ENCODE assay signal across 20 cellular contexts in the genomic region with DNA sequence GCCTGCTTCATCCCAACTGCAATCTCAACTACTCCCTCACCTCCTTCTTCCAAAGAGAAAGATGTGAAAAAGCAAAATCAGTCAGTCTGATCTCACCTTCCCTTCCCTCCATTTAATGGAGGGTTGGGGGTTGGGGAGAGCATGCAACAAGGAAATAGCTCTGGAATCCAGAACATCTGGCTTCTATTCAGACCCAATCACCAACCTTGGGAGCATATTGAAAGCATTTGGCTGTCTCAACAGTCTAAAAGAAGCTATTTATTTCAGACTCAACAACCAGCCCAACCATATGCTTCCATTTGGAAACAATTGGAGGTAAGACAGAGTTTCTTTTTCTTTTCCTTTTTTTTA.
DNase-seq lines count a peak whose midpoint lies in the region; ATAC-seq and TF ChIP-seq lines count a peak whose summit lies in the region.
"Had no signal": no experiment of that assay in that cellular context is flagged by ENCODE, and none has a peak within 500 bp of the region (broad histone marks: within the 10 kb centered on the region; RNA-seq: fewer than 3 reads in every experiment).

No MANE protein-coding gene starts in this region.

- no peak for TF ChIP-seq CTCF in gastroesophageal sphincter (IDR thresholded peaks at IDR 0.05)

- TF ChIP-seq POLR2A in gastroesophageal sphincter (IDR thresholded peaks at IDR 0.05), result no peak

- no peak overlapping the region for H3K27ac ChIP-seq in BLaER1 treated with 17β-estradiol and CSF1 and Interleukin-3, amounts not matched to agents 10 nM and 100 nM
- H3K27ac ChIP-seq in gastroesophageal sphincter, result no peak overlapping the region
- H3K27ac ChIP-seq: ovary, RWPE1 had no signal

- DNase-seq in NCI-H524 (lab: John Stamatoyannopoulos, UW) (peak; percentile 72 to 83), fibroblast of gingiva (ENCODE audit: low read depth) (peak; percentile 23), COLO829 (ENCODE audit: low spot score) (no peak), HT-29 (ENCODE audit: low spot score) (no peak)
- DNase-seq: activated CD4-positive, CD25-positive, alpha-beta regulatory T cell treated with anti-CD3 and anti-CD28 coated beads, Interleukin-2, amount 50 U/mL, for 72 hours; activated naive CD8-positive, alpha-beta T cell treated with anti-CD3 and anti-CD28 coated beads, Interleukin-2, amount 10 ng/mL, durations not matched to agents 7 days and 5 days; CD4-positive, CD25-positive, alpha-beta regulatory T cell; cerebellar nuclear complex; EL; erythroblast; HFFc6; MG63; NCI-H748 treated with DMSO at 0.1 percent for 48 hours; ovary; T-helper 17 cell had no signal

- H3K9me3 ChIP-seq in BLaER1 treated with 17β-estradiol and CSF1 and Interleukin-3, amounts not matched to agents 10 nM and 100 nM (replicated peaks in 1 of 11), result peaks cover 0 to 5% (median 0%) of the 10 kb centered on the region in 11 experiments; a peak in 2 of 22 replicates
- H3K9me3 ChIP-seq in neuron (ENCODE audit: low read length) (no peaks in the 10 kb centered on the region), gastroesophageal sphincter (no peaks in the 10 kb centered on the region)
- H3K9me3 ChIP-seq: ovary had no signal

- peak overlapping the region in 10 of 11 experiments; percentile 15 to 67 (median 32); a peak in 16 of 22 replicates for H3K4me2 ChIP-seq in BLaER1 treated with 17β-estradiol and CSF1 and Interleukin-3, amounts not matched to agents 10 nM and 100 nM

- no peaks in the 10 kb centered on the region for H3K36me3 ChIP-seq in BLaER1 treated with 17β-estradiol and CSF1 and Interleukin-3, amounts not matched to agents 10 nM and 100 nM
- no peaks in the 10 kb centered on the region for H3K36me3 ChIP-seq in neuron (ENCODE audit: insufficient read depth, low read length)
- no peaks in the 10 kb centered on the region for H3K36me3 ChIP-seq in gastroesophageal sphincter
- H3K36me3 ChIP-seq: MG63, ovary had no signal

- H3K27me3 ChIP-seq in BLaER1 treated with 17β-estradiol and CSF1 and Interleukin-3, amounts not matched to agents 10 nM and 100 nM, result no peaks in the 10 kb centered on the region
- H3K27me3 ChIP-seq in neuron (ENCODE audit: insufficient read depth, low read length) (no peaks in the 10 kb centered on the region), gastroesophageal sphincter (no peaks in the 10 kb centered on the region)
- H3K27me3 ChIP-seq: MG63, ovary had no signal

- H3K4me3 ChIP-seq in BLaER1 treated with 17β-estradiol and CSF1 and Interleukin-3, amounts not matched to agents 10 nM and 100 nM, result no peak overlapping the region
- H3K4me3 ChIP-seq in neuron (ENCODE audit: low read length) (peak overlapping the region; percentile 41), gastroesophageal sphincter (no peak overlapping the region)
- H3K4me3 ChIP-seq: MG63, ovary had no signal

- H3K9ac ChIP-seq in BLaER1 treated with 17β-estradiol and CSF1 and Interleukin-3, amounts not matched to agents 10 nM and 100 nM, result no peak overlapping the region

- H3K4me1 ChIP-seq in BLaER1 treated with 17β-estradiol and CSF1 and Interleukin-3, amounts not matched to agents 10 nM and 100 nM, result peaks cover 4 to 16% (median 11%) of the 10 kb centered on the region in 10 experiments; a peak in 18 of 20 replicates
- peaks cover 21% of the 10 kb centered on the region for H3K4me1 ChIP-seq in neuron (ENCODE audit: insufficient read depth, low read length)
- no peaks in the 10 kb centered on the region for H3K4me1 ChIP-seq in gastroesophageal sphincter

- TF ChIP-seq EP300 in gastroesophageal sphincter (IDR thresholded peaks at IDR 0.05), result no peak

- ATAC-seq in gastroesophageal sphincter (no peak), HG03457 (IDR thresholded peaks at IDR 0.05; ENCODE audit: unreplicated experiment) (no peak)
- ATAC-seq: T-helper 17 cell had no signal

- H4K20me1 ChIP-seq in BLaER1 treated with 17β-estradiol and CSF1 and Interleukin-3, amounts not matched to agents 10 nM and 100 nM, result no peaks in the 10 kb centered on the region

- H2AFZ ChIP-seq in neuron (ENCODE audit: low read depth, low read length), result peak overlapping the region; percentile 42

Comparison
In these comparisons a context has a peak if more than half of its experiments do, and no peak if none do; other contexts are left out.
1. DNase-seq: peak in NCI-H524 (2 of 2) and fibroblast of gingiva (single experiment); none in COLO829 (single experiment) and HT-29 (single experiment).